Comparison of ENCODE assay signal across 2 cellular contexts in the genomic region with DNA sequence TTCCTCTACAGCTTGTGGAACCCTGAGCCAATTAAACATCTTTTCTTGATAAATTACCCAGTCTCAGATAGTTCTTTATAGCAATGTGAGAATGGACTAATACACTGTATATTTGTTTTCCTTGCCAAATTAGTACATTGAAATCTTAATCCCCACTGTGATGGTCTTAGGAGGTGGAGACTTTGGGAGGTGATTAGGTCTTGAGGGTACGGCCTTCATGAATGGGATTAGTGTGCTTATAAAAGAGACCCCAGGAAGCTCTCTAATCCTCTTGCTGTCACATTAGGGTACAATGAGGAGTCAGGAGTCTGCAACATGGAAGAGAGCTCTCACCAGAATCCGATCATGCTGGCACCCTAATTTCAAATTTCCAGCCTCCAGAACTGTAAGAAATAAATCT.
TF ChIP-seq lines count a peak whose summit lies in the region.

No MANE protein-coding gene starts in this region.

TF ChIP-seq in GM23338, 12 proteins besides CTCF, POLR2A, EP300 and RAD21 (continues in another document):
- TF ChIP-seq NANOG (IDR thresholded peaks at IDR 0.05; ENCODE audit: borderline replicate concordance), result no peak
- TF ChIP-seq, protein P1, sequence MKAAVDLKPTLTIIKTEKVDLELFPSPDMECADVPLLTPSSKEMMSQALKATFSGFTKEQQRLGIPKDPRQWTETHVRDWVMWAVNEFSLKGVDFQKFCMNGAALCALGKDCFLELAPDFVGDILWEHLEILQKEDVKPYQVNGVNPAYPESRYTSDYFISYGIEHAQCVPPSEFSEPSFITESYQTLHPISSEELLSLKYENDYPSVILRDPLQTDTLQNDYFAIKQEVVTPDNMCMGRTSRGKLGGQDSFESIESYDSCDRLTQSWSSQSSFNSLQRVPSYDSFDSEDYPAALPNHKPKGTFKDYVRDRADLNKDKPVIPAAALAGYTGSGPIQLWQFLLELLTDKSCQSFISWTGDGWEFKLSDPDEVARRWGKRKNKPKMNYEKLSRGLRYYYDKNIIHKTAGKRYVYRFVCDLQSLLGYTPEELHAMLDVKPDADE (IDR thresholded peaks at IDR 0.05), result no peak
- no peak for TF ChIP-seq EZH2 (IDR thresholded peaks at IDR 0.05; ENCODE audit: low read depth, unreplicated experiment)
- TF ChIP-seq, protein P2, sequence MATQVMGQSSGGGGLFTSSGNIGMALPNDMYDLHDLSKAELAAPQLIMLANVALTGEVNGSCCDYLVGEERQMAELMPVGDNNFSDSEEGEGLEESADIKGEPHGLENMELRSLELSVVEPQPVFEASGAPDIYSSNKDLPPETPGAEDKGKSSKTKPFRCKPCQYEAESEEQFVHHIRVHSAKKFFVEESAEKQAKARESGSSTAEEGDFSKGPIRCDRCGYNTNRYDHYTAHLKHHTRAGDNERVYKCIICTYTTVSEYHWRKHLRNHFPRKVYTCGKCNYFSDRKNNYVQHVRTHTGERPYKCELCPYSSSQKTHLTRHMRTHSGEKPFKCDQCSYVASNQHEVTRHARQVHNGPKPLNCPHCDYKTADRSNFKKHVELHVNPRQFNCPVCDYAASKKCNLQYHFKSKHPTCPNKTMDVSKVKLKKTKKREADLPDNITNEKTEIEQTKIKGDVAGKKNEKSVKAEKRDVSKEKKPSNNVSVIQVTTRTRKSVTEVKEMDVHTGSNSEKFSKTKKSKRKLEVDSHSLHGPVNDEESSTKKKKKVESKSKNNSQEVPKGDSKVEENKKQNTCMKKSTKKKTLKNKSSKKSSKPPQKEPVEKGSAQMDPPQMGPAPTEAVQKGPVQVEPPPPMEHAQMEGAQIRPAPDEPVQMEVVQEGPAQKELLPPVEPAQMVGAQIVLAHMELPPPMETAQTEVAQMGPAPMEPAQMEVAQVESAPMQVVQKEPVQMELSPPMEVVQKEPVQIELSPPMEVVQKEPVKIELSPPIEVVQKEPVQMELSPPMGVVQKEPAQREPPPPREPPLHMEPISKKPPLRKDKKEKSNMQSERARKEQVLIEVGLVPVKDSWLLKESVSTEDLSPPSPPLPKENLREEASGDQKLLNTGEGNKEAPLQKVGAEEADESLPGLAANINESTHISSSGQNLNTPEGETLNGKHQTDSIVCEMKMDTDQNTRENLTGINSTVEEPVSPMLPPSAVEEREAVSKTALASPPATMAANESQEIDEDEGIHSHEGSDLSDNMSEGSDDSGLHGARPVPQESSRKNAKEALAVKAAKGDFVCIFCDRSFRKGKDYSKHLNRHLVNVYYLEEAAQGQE (IDR thresholded peaks at IDR 0.05; ENCODE audit: unreplicated experiment), result no peak
- TF ChIP-seq ZNF114 (CRISPR knock-in tag; IDR thresholded peaks at IDR 0.05), result no peak
- no peak for TF ChIP-seq STAT1 (IDR thresholded peaks at IDR 0.05; ENCODE audit: unreplicated experiment)
- TF ChIP-seq JUNB (IDR thresholded peaks at IDR 0.05; ENCODE audit: unreplicated experiment), result no peak
- no peak for TF ChIP-seq CREB1 (CRISPR knock-in tag; IDR thresholded peaks at IDR 0.05; ENCODE audit: low read depth)
- no peak for TF ChIP-seq EZH2phosphoT487 (IDR thresholded peaks at IDR 0.05; ENCODE audit: unreplicated experiment)
- TF ChIP-seq POLR2AphosphoS5 (IDR thresholded peaks at IDR 0.05; ENCODE audit: low read depth), result no peak

TF ChIP-seq in H1, 55 proteins besides CTCF, POLR2A, EP300 and RAD21:
- TF ChIP-seq NRF1 (IDR thresholded peaks at IDR 0.05; ENCODE audit: low read depth, low read length), result no peak
- TF ChIP-seq RXRA (IDR thresholded peaks at IDR 0.05; ENCODE audit: insufficient read depth, low read depth, low read length), result no peak
- no peak for TF ChIP-seq ZNF274 (IDR thresholded peaks at IDR 0.05; ENCODE audit: borderline replicate concordance, extremely low read depth, low read length)
TF ChIP-seq in H1: peak in this region for 0.
